1 cellular context compared by ENCODE assay signal in the genomic region with DNA sequence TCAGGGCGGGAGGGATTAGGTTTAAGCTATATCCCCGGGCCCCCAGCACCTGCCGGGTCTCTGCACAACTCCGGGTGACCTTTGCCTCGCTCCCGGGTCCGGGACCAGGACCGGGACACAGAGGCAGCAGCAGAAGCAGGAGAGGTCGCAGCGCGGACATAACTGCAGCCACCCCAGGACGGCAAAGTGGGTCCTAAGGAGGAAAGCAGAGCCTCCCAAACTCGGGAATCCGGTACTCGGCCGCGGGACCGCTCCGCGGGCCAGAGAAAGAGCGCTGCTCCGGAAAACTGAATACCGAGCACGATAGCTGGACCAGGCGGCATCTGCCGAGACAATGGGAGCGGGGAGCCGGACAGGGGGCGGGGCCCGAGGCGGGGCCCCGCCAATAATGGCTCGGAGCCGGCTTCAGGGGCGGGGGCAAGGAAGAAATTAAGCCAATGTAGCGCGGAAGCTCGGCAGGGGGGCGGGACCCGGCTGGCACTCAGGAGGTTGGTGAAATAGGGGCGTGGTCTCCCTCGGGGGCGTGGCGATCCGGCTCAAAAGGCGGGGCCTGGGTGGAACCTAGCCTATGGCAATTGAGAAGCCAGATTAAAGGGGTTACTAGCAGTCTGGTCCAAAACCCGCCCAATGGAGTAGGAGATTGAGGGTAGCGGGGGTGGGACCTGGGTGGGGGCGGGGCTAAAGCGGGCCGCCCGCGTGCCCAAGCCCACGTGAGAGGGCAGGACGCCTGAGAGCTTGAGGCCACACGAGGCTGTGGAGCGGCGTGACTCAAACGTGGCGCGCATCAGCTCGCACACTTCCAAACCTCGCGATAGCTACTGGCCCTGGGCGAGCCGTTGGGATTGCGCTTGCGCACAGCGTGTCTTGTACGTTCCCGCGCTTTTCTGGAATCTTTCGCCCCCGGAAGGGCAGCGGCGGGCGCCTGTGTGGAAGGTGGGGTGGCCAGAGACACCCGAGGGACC.
TF ChIP-seq lines count a peak whose summit lies in the region.

Gene GPC2 (minus strand): TSS at position 342 of the 962 bp plus-strand sequence. CDS start 182 bp downstream, at position 160.
A gene with protein sequence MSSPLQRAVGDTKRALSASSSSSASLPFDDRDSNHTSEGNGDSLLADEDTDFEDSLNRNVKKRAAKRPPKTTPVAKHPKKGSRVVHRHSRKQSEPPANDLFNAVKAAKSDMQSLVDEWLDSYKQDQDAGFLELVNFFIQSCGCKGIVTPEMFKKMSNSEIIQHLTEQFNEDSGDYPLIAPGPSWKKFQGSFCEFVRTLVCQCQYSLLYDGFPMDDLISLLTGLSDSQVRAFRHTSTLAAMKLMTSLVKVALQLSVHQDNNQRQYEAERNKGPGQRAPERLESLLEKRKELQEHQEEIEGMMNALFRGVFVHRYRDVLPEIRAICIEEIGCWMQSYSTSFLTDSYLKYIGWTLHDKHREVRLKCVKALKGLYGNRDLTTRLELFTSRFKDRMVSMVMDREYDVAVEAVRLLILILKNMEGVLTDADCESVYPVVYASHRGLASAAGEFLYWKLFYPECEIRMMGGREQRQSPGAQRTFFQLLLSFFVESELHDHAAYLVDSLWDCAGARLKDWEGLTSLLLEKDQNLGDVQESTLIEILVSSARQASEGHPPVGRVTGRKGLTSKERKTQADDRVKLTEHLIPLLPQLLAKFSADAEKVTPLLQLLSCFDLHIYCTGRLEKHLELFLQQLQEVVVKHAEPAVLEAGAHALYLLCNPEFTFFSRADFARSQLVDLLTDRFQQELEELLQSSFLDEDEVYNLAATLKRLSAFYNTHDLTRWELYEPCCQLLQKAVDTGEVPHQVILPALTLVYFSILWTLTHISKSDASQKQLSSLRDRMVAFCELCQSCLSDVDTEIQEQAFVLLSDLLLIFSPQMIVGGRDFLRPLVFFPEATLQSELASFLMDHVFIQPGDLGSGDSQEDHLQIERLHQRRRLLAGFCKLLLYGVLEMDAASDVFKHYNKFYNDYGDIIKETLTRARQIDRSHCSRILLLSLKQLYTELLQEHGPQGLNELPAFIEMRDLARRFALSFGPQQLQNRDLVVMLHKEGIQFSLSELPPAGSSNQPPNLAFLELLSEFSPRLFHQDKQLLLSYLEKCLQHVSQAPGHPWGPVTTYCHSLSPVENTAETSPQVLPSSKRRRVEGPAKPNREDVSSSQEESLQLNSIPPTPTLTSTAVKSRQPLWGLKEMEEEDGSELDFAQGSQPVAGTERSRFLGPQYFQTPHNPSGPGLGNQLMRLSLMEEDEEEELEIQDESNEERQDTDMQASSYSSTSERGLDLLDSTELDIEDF (plus strand): TSS at position 879 of the 962 bp plus-strand sequence. CDS start 2,639 bp downstream, outside the sequence.

TF ChIP-seq in IMR-90, 13 proteins besides CTCF, POLR2A, EP300 and RAD21:
- TF ChIP-seq RCOR1 (IDR thresholded peaks at IDR 0.05; ENCODE audit: insufficient replicate concordance, low read length) (no peak), NFE2L2 (IDR thresholded peaks at IDR 0.05; ENCODE audit: low read depth, low read length) (no peak), ELK1 (IDR thresholded peaks at IDR 0.05; ENCODE audit: borderline replicate concordance, low read depth, low read length) (no peak), RFX5 (IDR thresholded peaks at IDR 0.05; ENCODE audit: low read depth, low read length) (no peak), CHD1 (IDR thresholded peaks at IDR 0.05; ENCODE audit: low read depth, low read length) (no peak), SMC3 (IDR thresholded peaks at IDR 0.05; ENCODE audit: low read depth, low read length) (no peak), USF2 (IDR thresholded peaks at IDR 0.05; ENCODE audit: low read depth, low read length) (peak; percentile 82), CEBPB (IDR thresholded peaks at IDR 0.05; ENCODE audit: low read depth, low read length) (peak; percentile 7; the same call in 1 of the 2 replicates), BHLHE40 (IDR thresholded peaks at IDR 0.05; ENCODE audit: low read depth, low read length) (peak; percentile 75), MAFK (IDR thresholded peaks at IDR 0.05; ENCODE audit: low read depth, low read length) (no peak), MAZ (IDR thresholded peaks at IDR 0.05; ENCODE audit: borderline replicate concordance, low read depth, low read length) (no peak), MXI1 (IDR thresholded peaks at IDR 0.05; ENCODE audit: borderline replicate concordance, low read depth, low read length) (peak; percentile 84)
TF ChIP-seq in IMR-90: peak in this region for 4.
